ENCODE assay signal across 3 cellular contexts in genomic region chr2:121470917-121471316, GRCh38.
A peak's percentile ranks its signal among the peaks of the same experiment; 100 is the strongest.
TF ChIP-seq lines count a peak whose summit lies in the region.

No MANE protein-coding gene starts in this region.

TF ChIP-seq in IMR-90, 13 proteins besides CTCF, POLR2A, EP300 and RAD21:
- TF ChIP-seq MAFK (IDR thresholded peaks at IDR 0.05; ENCODE audit: low read depth, low read length) (no peak), CHD1 (IDR thresholded peaks at IDR 0.05; ENCODE audit: low read depth, low read length) (no peak), BHLHE40 (IDR thresholded peaks at IDR 0.05; ENCODE audit: low read depth, low read length) (no peak), FOS (IDR thresholded peaks at IDR 0.05; ENCODE audit: low read depth, low read length) (no peak), RCOR1 (IDR thresholded peaks at IDR 0.05; ENCODE audit: insufficient replicate concordance, low read length) (no peak), ELK1 (IDR thresholded peaks at IDR 0.05; ENCODE audit: borderline replicate concordance, low read depth, low read length) (no peak), RFX5 (IDR thresholded peaks at IDR 0.05; ENCODE audit: low read depth, low read length) (no peak), SMC3 (IDR thresholded peaks at IDR 0.05; ENCODE audit: low read depth, low read length) (no peak)

TF ChIP-seq in K562, 482 proteins besides CTCF, POLR2A, EP300 and RAD21:
- TF ChIP-seq ZNF263 (CRISPR knock-in tag; IDR thresholded peaks at IDR 0.05; ENCODE audit: borderline replicate concordance) (no peak), ZNF121 (CRISPR knock-in tag; conservative IDR thresholded peaks at IDR 0.05) (peak; percentile 58)

TF ChIP-seq in SK-N-SH treated with all-trans-retinoic acid at 6 μM for 48 hours, 23 proteins besides CTCF, POLR2A, EP300 and RAD21:
- TF ChIP-seq ZNF565 (CRISPR knock-in tag; conservative IDR thresholded peaks at IDR 0.05; ENCODE audit: low read depth) (no peak), SNAI2 (CRISPR knock-in tag; IDR thresholded peaks at IDR 0.05) (no peak), GLIS3 (CRISPR knock-in tag; IDR thresholded peaks at IDR 0.05) (no peak)
